Comparison of ENCODE assay signal across 8 cellular contexts in genomic region chr17:21574611-21575255, GRCh38.
DNase-seq lines count a peak whose midpoint lies in the region; ATAC-seq, FAIRE-seq and TF ChIP-seq lines count a peak whose summit lies in the region.
"Not testable (repeated sequence)": the region's sequence is repeated elsewhere in the genome, so short reads cannot be mapped to it uniquely, and the experiment has no call there.

No MANE protein-coding gene starts in this region.

- not testable (repeated sequence) for H3K27me3 Mint-ChIP-seq in CD8-positive, alpha-beta T cell (ENCODE audit: low read depth); activated CD4-positive, alpha-beta T cell treated with anti-CD3 and anti-CD28 coated beads for 36 hours; immature natural killer cell (ENCODE audit: low read depth in 3 of 3)
- peaks cover 17 to 37% (median 33%) of the 10 kb centered on the region in 3 donors for H3K27me3 Mint-ChIP-seq in naive B cell

- not testable (repeated sequence) for TF ChIP-seq POLR2A in testis (IDR thresholded peaks at IDR 0.05)

- FAIRE-seq in bronchial epithelial cell (lab: Jason Lieb, UNC), result peak; percentile 88

- CTCF ChIA-PET in CD8-positive, alpha-beta T cell (lab: Charles Lee); activated CD4-positive, alpha-beta T cell treated with anti-CD3 and anti-CD28 coated beads for 36 hours (lab: Charles Lee): not testable (repeated sequence)

- not testable (repeated sequence) for H3K4me1 Mint-ChIP-seq in CD8-positive, alpha-beta T cell (ENCODE audit: low read depth)
- H3K4me1 Mint-ChIP-seq in activated CD4-positive, alpha-beta T cell treated with anti-CD3 and anti-CD28 coated beads for 36 hours, result peaks cover 10% of the 10 kb centered on the region
- H3K4me1 Mint-ChIP-seq in immature natural killer cell (peaks cover 6 to 15% of the 10 kb centered on the region in 2 donors), naive B cell (peaks cover 0 to 10% (median 6%) of the 10 kb centered on the region in 3 donors)

- H3K4me3 ChIP-seq in CD8-positive, alpha-beta T cell (ENCODE audit: low read depth, low read length), result peak overlapping the region; percentile 52
- H3K4me3 ChIP-seq in bronchial epithelial cell (ENCODE audit: low read depth, low read length), result not testable (repeated sequence)
- H3K4me3 ChIP-seq in fibroblast of pulmonary artery (replicated peaks; ENCODE audit: low read depth, low read length) (peak overlapping the region; percentile 36), skeletal muscle cell (ENCODE audit: low read depth, low read length) (peak overlapping the region; percentile 27), testis (peak overlapping the region; percentile 57 to 80)

- not testable (repeated sequence) for H3K9me3 ChIP-seq in CD8-positive, alpha-beta T cell (ENCODE audit: low read length); testis

- intact Hi-C loops in CD8-positive, alpha-beta T cell (cut with DNase I, micrococcal nuclease); testis (cut with DNase I; ENCODE audit: low total_unique reads): not testable (repeated sequence)
- intact Hi-C loops in activated CD4-positive, alpha-beta T cell treated with anti-CD3 and anti-CD28 coated beads for 36 hours (cut with DNase I, micrococcal nuclease), result loop anchor here in 1 of 2 experiments (1.0 kb wide), 1 partner anchor 23 kb away; no protein-coding TSS in a partner anchor

- H3K27me3 ChIP-seq in CD8-positive, alpha-beta T cell (ENCODE audit: insufficient read depth, low read length); bronchial epithelial cell (ENCODE audit: control insufficient read depth, insufficient read depth, low read length); testis: not testable (repeated sequence)

- not testable (repeated sequence) for TF ChIP-seq CTCF in CD8-positive, alpha-beta T cell (IDR thresholded peaks at IDR 0.05); bronchial epithelial cell (IDR thresholded peaks at IDR 0.05; ENCODE audit: insufficient read depth, low read length, severe bottlenecking); fibroblast of pulmonary artery (IDR thresholded peaks at IDR 0.05; ENCODE audit: low read length, missing control alignments); testis (IDR thresholded peaks at IDR 0.05)

- not testable (repeated sequence) for H3K36me3 Mint-ChIP-seq in CD8-positive, alpha-beta T cell; activated CD4-positive, alpha-beta T cell treated with anti-CD3 and anti-CD28 coated beads for 36 hours (ENCODE audit: low read depth); immature natural killer cell
- peaks cover 5 to 12% of the 10 kb centered on the region in 2 donors for H3K36me3 Mint-ChIP-seq in naive B cell

- not testable (repeated sequence) for H3K4me1 ChIP-seq in CD8-positive, alpha-beta T cell (ENCODE audit: insufficient read depth, low read length); testis

- ATAC-seq in CD8-positive, alpha-beta T cell; naive B cell (ENCODE audit: low read depth in 2 of 2): not testable (repeated sequence)
- ATAC-seq in activated CD4-positive, alpha-beta T cell treated with anti-CD3 and anti-CD28 coated beads for 36 hours, result peak; percentile 10

- H3K36me3 ChIP-seq in CD8-positive, alpha-beta T cell (ENCODE audit: insufficient read depth, low read length); bronchial epithelial cell (ENCODE audit: control insufficient read depth, insufficient read depth, low read length); testis (ENCODE audit: low read depth, missing control alignments): not testable (repeated sequence)

- POLR2A ChIA-PET in CD8-positive, alpha-beta T cell (lab: Charles Lee); activated CD4-positive, alpha-beta T cell treated with anti-CD3 and anti-CD28 coated beads for 36 hours (lab: Charles Lee): not testable (repeated sequence)

- H3K4me3 Mint-ChIP-seq in CD8-positive, alpha-beta T cell, result not testable (repeated sequence)
- peak overlapping the region; percentile 70 for H3K4me3 Mint-ChIP-seq in activated CD4-positive, alpha-beta T cell treated with anti-CD3 and anti-CD28 coated beads for 36 hours
- H3K4me3 Mint-ChIP-seq in immature natural killer cell, result peak overlapping the region in 3 of 5 donors; percentile 55 to 72 (median 71)
- peak overlapping the region in 5 of 8 donors; percentile 59 to 85 (median 73) for H3K4me3 Mint-ChIP-seq in naive B cell

- H3K9me3 Mint-ChIP-seq in CD8-positive, alpha-beta T cell; activated CD4-positive, alpha-beta T cell treated with anti-CD3 and anti-CD28 coated beads for 36 hours (ENCODE audit: low read depth); immature natural killer cell: not testable (repeated sequence)
- H3K9me3 Mint-ChIP-seq in naive B cell, result peaks cover 0 to 11% (median 8%) of the 10 kb centered on the region in 7 donors

- not testable (repeated sequence) for DNase-seq in CD8-positive, alpha-beta T cell; activated CD4-positive, alpha-beta T cell treated with anti-CD3 and anti-CD28 coated beads for 36 hours; bronchial epithelial cell (ENCODE audit: low read depth); immature natural killer cell; naive B cell; skeletal muscle cell (ENCODE audit: low read depth); testis
- peak; percentile 4 for DNase-seq in fibroblast of pulmonary artery (ENCODE audit: low read depth)

- H3K27ac ChIP-seq in CD8-positive, alpha-beta T cell (ENCODE audit: low read depth, low read length); testis: not testable (repeated sequence)

- 72% methylated on average over 6 of the region's 16 CpGs; no CpG with 5 or more reads in 1 of the 2 donors for WGBS in testis, 2 donors

- H3K27ac Mint-ChIP-seq in CD8-positive, alpha-beta T cell; activated CD4-positive, alpha-beta T cell treated with anti-CD3 and anti-CD28 coated beads for 36 hours; immature natural killer cell; naive B cell: not testable (repeated sequence)
